In the genomic region with DNA sequence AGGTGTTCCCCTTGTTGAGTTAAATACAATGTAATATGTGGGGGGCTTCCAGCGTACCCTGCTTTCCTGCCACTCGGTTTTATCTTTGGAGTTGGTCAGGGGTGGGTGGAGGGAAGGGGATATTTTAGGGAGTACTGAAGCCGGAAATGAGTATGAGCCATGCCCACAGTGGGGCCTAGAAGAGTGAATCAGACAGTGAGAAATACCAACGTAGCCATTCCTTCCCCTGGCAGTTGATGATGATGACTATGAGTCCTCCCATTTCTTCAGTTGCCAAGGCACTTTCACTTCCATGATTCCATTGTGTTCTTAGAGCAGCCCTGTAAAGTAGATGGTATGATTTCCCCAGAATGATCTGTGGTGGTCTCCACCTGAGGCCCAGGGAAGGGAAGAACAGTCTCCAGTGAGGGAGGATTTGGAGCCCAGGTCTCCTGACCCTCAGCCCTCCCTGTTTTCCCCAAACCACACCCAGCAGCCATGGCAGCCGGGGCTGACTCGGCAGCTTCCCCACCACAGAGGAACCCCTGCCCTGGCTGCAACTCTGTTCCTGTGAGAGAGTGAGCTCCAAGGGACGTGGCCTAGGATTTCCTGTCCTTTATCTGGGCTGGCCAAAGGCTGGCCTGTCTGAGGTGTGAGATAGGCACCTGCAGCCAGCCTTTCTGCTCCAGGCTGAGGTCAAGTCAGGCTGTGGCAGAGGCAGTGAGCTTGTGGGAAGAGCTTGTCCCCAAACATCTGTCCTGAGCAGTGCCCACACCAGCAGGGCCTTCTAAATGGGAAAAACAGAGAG, we compare ENCODE assay signal across 11 cellular contexts. TPM values are rescaled to one million over a fixed set of nuclear protein-coding genes. Genes with fewer than 3 reads are reported as not detected.
A peak's percentile ranks its signal among the peaks of the same experiment; 100 is the strongest.
DNase-seq lines count a peak whose midpoint lies in the region; ATAC-seq and TF ChIP-seq lines count a peak whose summit lies in the region.
"Had no signal": no experiment of that assay in that cellular context is flagged by ENCODE, and none has a peak within 500 bp of the region (broad histone marks: within the 10 kb centered on the region; RNA-seq: fewer than 3 reads in every experiment).

No MANE protein-coding gene starts in this region.

- TF ChIP-seq POLR2A in gastrocnemius medialis (IDR thresholded peaks at IDR 0.05) = no peak

- H3K4me3 Mint-ChIP-seq in HFFc6 (peak overlapping the region; percentile 70; the same call in 1 of the 2 replicates), nephron progenitor cell (no peak overlapping the region)
- H3K4me3 Mint-ChIP-seq: activated CD8-positive, alpha-beta T cell treated with anti-CD3 and anti-CD28 coated beads, Interleukin-2, amount 10 ng/mL, durations not matched to agents 7 days and 5 days had no signal

- H3K27me3 ChIP-seq in SJSA1 (replicated peaks) (no peaks in the 10 kb centered on the region), gastrocnemius medialis (no peaks in the 10 kb centered on the region)

- H3K9me3 ChIP-seq in SJSA1 (replicated peaks) (no peaks in the 10 kb centered on the region), gastrocnemius medialis (no peaks in the 10 kb centered on the region)

- peak in 1 of 2 donors; percentile 48 for ATAC-seq in gastrocnemius medialis
- no peak for ATAC-seq in HG03565 (IDR thresholded peaks at IDR 0.05; ENCODE audit: unreplicated experiment)
- ATAC-seq: activated CD8-positive, alpha-beta T cell treated with anti-CD3 and anti-CD28 coated beads, Interleukin-2, amount 10 ng/mL, durations not matched to agents 7 days and 5 days had no signal

- H3K4me3 ChIP-seq in SJSA1 (no peak overlapping the region), fibroblast of pulmonary artery (replicated peaks; ENCODE audit: low read depth, low read length) (no peak overlapping the region), gastrocnemius medialis (no peak overlapping the region)

- H3K36me3 ChIP-seq in SJSA1 (no peaks in the 10 kb centered on the region), gastrocnemius medialis (no peaks in the 10 kb centered on the region)

- H3K27ac Mint-ChIP-seq in HFFc6 (peak overlapping the region; percentile 97), nephron progenitor cell (no peak overlapping the region)
- H3K27ac Mint-ChIP-seq: activated CD8-positive, alpha-beta T cell treated with anti-CD3 and anti-CD28 coated beads, Interleukin-2, amount 10 ng/mL, durations not matched to agents 7 days and 5 days had no signal

- H3K27me3 Mint-ChIP-seq in HFFc6 (ENCODE audit: insufficient read depth) = no peaks in the 10 kb centered on the region; the same call in 1 of the 2 replicates
- H3K27me3 Mint-ChIP-seq in nephron progenitor cell (ENCODE audit: low read depth, poor library complexity) = peaks cover 4% of the 10 kb centered on the region

- intact Hi-C loops in gastrocnemius medialis (cut with DNase I; ENCODE audit: low total_unique reads) = loop anchor here (10.0 kb wide), 1 partner anchor 285 kb away; no protein-coding TSS in a partner anchor

- H3K4me1 ChIP-seq in SJSA1 (replicated peaks) = peaks cover 10% of the 10 kb centered on the region
- peaks cover 24 to 26% of the 10 kb centered on the region in 2 donors for H3K4me1 ChIP-seq in gastrocnemius medialis

- in situ Hi-C loops in gastrocnemius medialis (cut with MboI; ENCODE audit: low sequenced_read_pairs in 4 of 4) = loop anchor here (25.0 kb wide), 3 partner anchors 88 to 513 kb away; no protein-coding TSS in a partner anchor

- H3K27ac ChIP-seq in SJSA1 = peak overlapping the region; percentile 76
- peak overlapping the region; percentile 54 to 86 (median 86) for H3K27ac ChIP-seq in gastrocnemius medialis
- H3K27ac ChIP-seq: epithelial cell of prostate had no signal

- H3K4me1 Mint-ChIP-seq in HFFc6 (ENCODE audit: low read depth) = peaks cover 41% of the 10 kb centered on the region
- peaks cover 33% of the 10 kb centered on the region for H3K4me1 Mint-ChIP-seq in nephron progenitor cell

- H3K9me3 Mint-ChIP-seq in HFFc6 (no peaks in the 10 kb centered on the region), nephron progenitor cell (peaks cover 49% of the 10 kb centered on the region)

- no peak for TF ChIP-seq CTCF in HFFc6 (IDR thresholded peaks at IDR 0.05)
- TF ChIP-seq CTCF in fibroblast of pulmonary artery (IDR thresholded peaks at IDR 0.05; ENCODE audit: low read length, missing control alignments) = no peak
- TF ChIP-seq CTCF in gastrocnemius medialis (IDR thresholded peaks at IDR 0.05 in 4 of 5, conservative IDR thresholded peaks at IDR 0.05 in 1 of 5) = no peak
- no peak for TF ChIP-seq CTCF in nephron progenitor cell (IDR thresholded peaks at IDR 0.05)

- H3K36me3 Mint-ChIP-seq in HFFc6 (ENCODE audit: low read depth) = no peaks in the 10 kb centered on the region
- no peaks in the 10 kb centered on the region for H3K36me3 Mint-ChIP-seq in nephron progenitor cell (ENCODE audit: low read depth)

- DNase-seq in HFFc6 (peak; percentile 43), SJSA1 (ENCODE audit: low read depth in 1 of 2, low spot score in 2 of 2) (peak in 1 of 2 experiments; percentile 31), fibroblast of pulmonary artery (ENCODE audit: low read depth) (peak; percentile 47), gastrocnemius medialis (no peak), DMS79 (lab: John Stamatoyannopoulos, UW) (no peak), nephron progenitor cell (no peak), NCI-H1417 treated with DMSO at 0.1 percent for 48 hours (lab: John Stamatoyannopoulos, UW) (no peak)
- DNase-seq: activated CD8-positive, alpha-beta T cell treated with anti-CD3 and anti-CD28 coated beads, Interleukin-2, amount 10 ng/mL, durations not matched to agents 7 days and 5 days; NCI-H2029 had no signal

RNA-seq across cellular contexts. Expression of gene STARD8, which starts 52.7 kb away (rescaled TPM):
- 1 to 10 TPM; 1.9 to 3.6 (median 3.0) TPM for total RNA-seq in HFFc6 (2021; fragmentation: NEBNext Ultra II Directional; extraction: Animal tissue kit (Norgen Biotek cat#: 25700))
- total RNA-seq in SJSA1 (2014; rRNA removed; shearing (Covaris generic)) = 2.3 and 2.4 TPM in 2 replicates
- total RNA-seq in gastrocnemius medialis = 1 to 10 TPM; 6.6 to 9.4 (median 9.1) TPM

Comparison
In these comparisons a context has a peak if more than half of its experiments do, and no peak if none do; other contexts are left out.
1. DNase-seq: peak in HFFc6 (single experiment) and fibroblast of pulmonary artery (single experiment); none in gastrocnemius medialis (0 of 2), DMS79 (single experiment), nephron progenitor cell (single experiment) and NCI-H1417 treated with DMSO at 0.1 percent for 48 hours (single experiment).